In the genomic region with DNA sequence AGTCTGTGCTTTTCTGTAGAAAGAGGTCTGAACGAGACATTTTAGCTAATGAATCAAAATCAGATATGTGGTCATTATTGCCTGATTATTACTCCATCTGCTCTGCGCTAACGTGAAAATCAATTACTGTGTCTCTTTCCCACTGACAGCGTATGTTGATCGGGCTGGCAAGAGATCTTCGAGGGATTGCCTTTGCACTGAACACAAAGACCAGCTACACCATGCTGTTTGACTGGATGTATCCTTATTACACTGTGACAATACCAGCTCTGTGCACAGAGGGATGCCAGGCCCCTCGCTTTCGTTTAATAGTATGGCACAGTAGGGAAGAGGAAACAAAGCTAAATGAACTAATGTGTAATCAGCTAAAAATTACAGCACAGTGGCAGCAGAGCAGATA, we compare ENCODE assay signal across 13 cellular contexts.
"Had no signal": no experiment of that assay in that cellular context is flagged by ENCODE, and none has a peak within 500 bp of the region (broad histone marks: within the 10 kb centered on the region; RNA-seq: fewer than 3 reads in every experiment).

No MANE protein-coding gene starts in this region.

- H3K27ac ChIP-seq: colonic mucosa, heart left ventricle, stomach, thoracic aorta, uterus had no signal

- H3K4me3 Mint-ChIP-seq: activated naive CD4-positive, alpha-beta T cell treated with anti-CD3 and anti-CD28 coated beads for 36 hours; activated T-helper 17 cell treated with anti-CD3 and anti-CD28 coated beads, Interleukin-2, amount 50 U/mL, for 72 hours; nephron had no signal

- H3K9me3 Mint-ChIP-seq: activated naive CD4-positive, alpha-beta T cell treated with anti-CD3 and anti-CD28 coated beads for 36 hours; activated T-helper 17 cell treated with anti-CD3 and anti-CD28 coated beads, Interleukin-2, amount 50 U/mL, for 72 hours; nephron had no signal

- H3K27me3 ChIP-seq: colonic mucosa, heart left ventricle, stomach, uterus had no signal

- H3K4me1 ChIP-seq: colonic mucosa, uterus had no signal

- H3K27ac Mint-ChIP-seq: activated naive CD4-positive, alpha-beta T cell treated with anti-CD3 and anti-CD28 coated beads for 36 hours; activated T-helper 17 cell treated with anti-CD3 and anti-CD28 coated beads, Interleukin-2, amount 50 U/mL, for 72 hours; nephron had no signal

- H3K4me1 Mint-ChIP-seq: activated T-helper 17 cell treated with anti-CD3 and anti-CD28 coated beads, Interleukin-2, amount 50 U/mL, for 72 hours had no signal

- H3K36me3 ChIP-seq: colonic mucosa, heart left ventricle, stomach, thoracic aorta, uterus had no signal

- H3K4me3 ChIP-seq: colonic mucosa, heart left ventricle, stomach, thoracic aorta, uterus had no signal

- DNase-seq: activated CD4-positive, alpha-beta T cell treated with anti-CD3 and anti-CD28 coated beads, Interleukin-2, amount 50 U/mL, for 1 hour; activated naive CD4-positive, alpha-beta T cell treated with anti-CD3 and anti-CD28 coated beads for 36 hours; activated T-cell treated with anti-CD3 and anti-CD28 coated beads for 4 hours; colonic mucosa; effector CD4-positive, alpha-beta T cell; foreskin melanocyte; heart left ventricle; stimulated activated CD4-positive, alpha-beta T cell treated with anti-CD3 and anti-CD28 coated beads, Interleukin-4, amount 100 ng/mL, for 24 hours; stomach; uterus had no signal

- ATAC-seq: activated T-helper 17 cell treated with anti-CD3 and anti-CD28 coated beads, Interleukin-2, amount 50 U/mL, for 72 hours; heart left ventricle had no signal

- H3K9me3 ChIP-seq: colonic mucosa, heart left ventricle, stomach, thoracic aorta, uterus had no signal
